Comparison of ENCODE assay signal across 14 cellular contexts in genomic region chr2:21754164-21754788, GRCh38.
A peak's percentile ranks its signal among the peaks of the same experiment; 100 is the strongest.
DNase-seq lines count a peak whose midpoint lies in the region; ATAC-seq, FAIRE-seq and TF ChIP-seq lines count a peak whose summit lies in the region.
"Had no signal": no experiment of that assay in that cellular context is flagged by ENCODE, and none has a peak within 500 bp of the region (broad histone marks: within the 10 kb centered on the region; RNA-seq: fewer than 3 reads in every experiment).

No MANE protein-coding gene starts in this region.

- H3K4me3 ChIP-seq in Karpas-422 (ENCODE audit: low read length) (no peak overlapping the region), cardiac fibroblast (replicated peaks in 1 of 2; ENCODE audit: low read depth in 2 of 2, low read length in 2 of 2) (no peak overlapping the region), lower lobe of right lung (no peak overlapping the region), pancreas (no peak overlapping the region)
- H3K4me3 ChIP-seq: A549, gastrocnemius medialis, SJSA1 had no signal

- H3K4me1 ChIP-seq in Karpas-422 (ENCODE audit: low read length) (no peaks in the 10 kb centered on the region), lower lobe of right lung (no peaks in the 10 kb centered on the region), pancreas (no peaks in the 10 kb centered on the region)
- H3K4me1 ChIP-seq: A549, gastrocnemius medialis, SJSA1 had no signal

- no peak for ATAC-seq in lower lobe of right lung
- ATAC-seq in pancreas: no peak
- ATAC-seq in GM21737 (IDR thresholded peaks at IDR 0.05; ENCODE audit: unreplicated experiment): no peak
- ATAC-seq: A549, gastrocnemius medialis had no signal

- DNase-seq in NCI-H1417 (lab: John Stamatoyannopoulos, UW): peak in 2 of 3 experiments; percentile 6 to 15
- no peak for DNase-seq in NCI-H1417 treated with DMSO at 0.1 percent for 48 hours (lab: John Stamatoyannopoulos, UW)
- DNase-seq in Karpas-422: peak; percentile 52
- DNase-seq in cardiac fibroblast (ENCODE audit: low read depth in 2 of 2): peak in 1 of 2 donors; percentile 32
- no peak for DNase-seq in lower lobe of right lung
- DNase-seq in pancreas: no peak
- DNase-seq in CD14-positive monocyte (ENCODE audit: low spot score): no peak
- DNase-seq: activated CD4-positive, alpha-beta T cell treated with anti-CD3 and anti-CD28 coated beads for 1 hour; gastrocnemius medialis; MV-4-11 had no signal

- H3K36me3 ChIP-seq in Karpas-422 (ENCODE audit: insufficient read depth, low read length) (no peaks in the 10 kb centered on the region), lower lobe of right lung (no peaks in the 10 kb centered on the region), pancreas (no peaks in the 10 kb centered on the region)
- H3K36me3 ChIP-seq: gastrocnemius medialis, SJSA1 had no signal

- H3K4me2 ChIP-seq in Karpas-422 (ENCODE audit: low read depth, low read length, poor library complexity, severe bottlenecking): no peak overlapping the region
- H3K4me2 ChIP-seq: A549 had no signal

- no peaks in the 10 kb centered on the region for H4K20me1 ChIP-seq in Karpas-422 (ENCODE audit: insufficient read depth, low read depth, low read length)

- H3K36me3 Mint-ChIP-seq in CD14-positive monocyte: no peaks in the 10 kb centered on the region
- H3K36me3 Mint-ChIP-seq: mesothelial cell of epicardium had no signal

- no peaks in the 10 kb centered on the region for H3K4me1 Mint-ChIP-seq in CD14-positive monocyte

- no peak overlapping the region for H3K27ac ChIP-seq in Karpas-422 (ENCODE audit: low read length)
- H3K27ac ChIP-seq in lower lobe of right lung: no peak overlapping the region
- no peak overlapping the region for H3K27ac ChIP-seq in pancreas
- H3K27ac ChIP-seq: A549, gastrocnemius medialis, SJSA1 had no signal

- H3K9me3 ChIP-seq in Karpas-422 (ENCODE audit: low read length): no peaks in the 10 kb centered on the region
- no peaks in the 10 kb centered on the region for H3K9me3 ChIP-seq in lower lobe of right lung
- H3K9me3 ChIP-seq in pancreas: no peaks in the 10 kb centered on the region
- H3K9me3 ChIP-seq: gastrocnemius medialis, SJSA1 had no signal

- WGBS in pancreas, 2 donors: 51 to 66% methylated on average over 5 of the region's 5 CpGs

- no peaks in the 10 kb centered on the region for H3K9me2 ChIP-seq in Karpas-422 (replicated peaks; ENCODE audit: insufficient read depth, low read length)

- H3K27me3 Mint-ChIP-seq in CD14-positive monocyte (ENCODE audit: low read depth in 3 of 3): no peaks in the 10 kb centered on the region

- no peak overlapping the region for H3K4me3 Mint-ChIP-seq in CD14-positive monocyte
- H3K4me3 Mint-ChIP-seq: mesothelial cell of epicardium had no signal

- H3K9me3 Mint-ChIP-seq in CD14-positive monocyte: peaks cover 0 to 5% (median 0%) of the 10 kb centered on the region in 7 donors

- no peak for FAIRE-seq in pancreas (lab: Jason Lieb, UNC)
- FAIRE-seq: A549 had no signal

- H3K9ac ChIP-seq in Karpas-422 (ENCODE audit: low read length): no peak overlapping the region

- TF ChIP-seq CTCF in cardiac fibroblast (IDR thresholded peaks at IDR 0.05; ENCODE audit: low read depth, low read length): peak; percentile 38
- peak; percentile 33 for TF ChIP-seq CTCF in lower lobe of right lung (IDR thresholded peaks at IDR 0.05)
- TF ChIP-seq CTCF in pancreas (IDR thresholded peaks at IDR 0.05): no peak
- no peak for TF ChIP-seq CTCF in CD14-positive monocyte (IDR thresholded peaks at IDR 0.05)

- no peak overlapping the region for H2AFZ ChIP-seq in Karpas-422 (ENCODE audit: low read length)

- H3K27me3 ChIP-seq in Karpas-422 (ENCODE audit: low read length) (no peaks in the 10 kb centered on the region), lower lobe of right lung (ENCODE audit: low read depth) (no peaks in the 10 kb centered on the region), pancreas (no peaks in the 10 kb centered on the region)
- H3K27me3 ChIP-seq: gastrocnemius medialis, SJSA1 had no signal

- H3K79me2 ChIP-seq in Karpas-422 (ENCODE audit: low read length): no peaks in the 10 kb centered on the region

- H3K27ac Mint-ChIP-seq in CD14-positive monocyte: no peak overlapping the region
- H3K27ac Mint-ChIP-seq: mesothelial cell of epicardium had no signal

- intact Hi-C loops in lower lobe of right lung (cut with DNase I): no loop called here
- intact Hi-C loops in pancreas (cut with DNase I): no loop called here
- intact Hi-C loops in CD14-positive monocyte (cut with micrococcal nuclease): no loop called here

Comparison
In these comparisons a context has a peak if more than half of its experiments do, and no peak if none do; other contexts are left out.
1. DNase-seq: peak in NCI-H1417 (2 of 3) and Karpas-422 (single experiment); none in NCI-H1417 treated with DMSO at 0.1 percent for 48 hours (single experiment), lower lobe of right lung (single experiment), pancreas (0 of 6) and CD14-positive monocyte (single experiment).
2. CTCF ChIP-seq: peak in cardiac fibroblast (single experiment) and lower lobe of right lung (single experiment); none in pancreas (0 of 4) and CD14-positive monocyte (single experiment).